ENCODE assay signal across 24 cellular contexts in the genomic region with DNA sequence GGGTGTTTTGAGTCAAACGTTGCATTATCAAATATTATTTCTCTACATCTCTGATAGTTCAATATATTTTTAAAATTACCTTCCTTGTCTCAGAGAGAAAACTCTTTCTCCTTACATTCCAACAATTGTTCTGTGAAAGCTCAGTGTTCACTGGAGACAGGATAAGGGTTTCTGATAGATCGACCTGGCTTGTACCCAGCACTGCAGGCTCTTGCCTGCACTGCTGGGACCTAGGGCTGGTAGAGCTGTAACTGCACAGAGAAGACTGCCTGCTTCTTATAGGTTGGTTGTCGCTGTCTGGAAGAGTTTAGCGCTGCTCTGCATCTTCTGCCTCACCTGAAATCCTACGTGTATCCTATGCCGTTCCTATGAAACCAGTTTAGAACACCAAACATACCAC.
"Had no signal": no experiment of that assay in that cellular context is flagged by ENCODE, and none has a peak within 500 bp of the region (broad histone marks: within the 10 kb centered on the region; RNA-seq: fewer than 3 reads in every experiment).

No MANE protein-coding gene starts in this region.

- H3K9me3 ChIP-seq: body of pancreas, colonic mucosa had no signal

- H3K27me3 ChIP-seq: body of pancreas, colonic mucosa, gastroesophageal sphincter, neural progenitor cell, stomach, tibial nerve had no signal

- H3K27me3 Mint-ChIP-seq: activated naive CD4-positive, alpha-beta T cell treated with anti-CD3 and anti-CD28 coated beads, Interleukin-2, amount 10 ng/mL, durations not matched to agents 7 days and 5 days had no signal

- DNase-seq: activated CD4-positive, alpha-beta memory T cell treated with anti-CD3 and anti-CD28 coated beads for 36 hours; activated CD4-positive, alpha-beta T cell treated with anti-CD3 and anti-CD28 coated beads for 48 hours; activated CD8-positive, alpha-beta memory T cell treated with anti-CD3 and anti-CD28 coated beads, Interleukin-2, amount 50 U/mL, for 48 hours; activated gamma-delta T cell; activated naive CD4-positive, alpha-beta T cell treated with anti-CD3 and anti-CD28 coated beads, Interleukin-2, amount 10 ng/mL, durations not matched to agents 7 days and 5 days; activated T-cell treated with anti-CD3 and anti-CD28 coated beads, Interleukin-2, amount 50 U/mL, for 24 hours; body of pancreas; cerebellar nuclear complex; colonic mucosa; dorsolateral prefrontal cortex; effector memory CD4-positive, alpha-beta T cell; hippocampal formation; left cardiac atrium; left ventricle myocardium superior; natural killer cell; occipital lobe; right cardiac atrium; stimulated activated CD4-positive, alpha-beta T cell treated with anti-CD3 and anti-CD28 coated beads, Interleukin-15, amount 100 ng/mL, for 24 hours; stimulated activated CD4-positive, alpha-beta T cell treated with anti-CD3 and anti-CD28 coated beads, Interleukin-2, amount 100 ng/mL, for 24 hours; stimulated activated naive B cell treated with anti-CD40 and anti-IgM and Interleukin-4, amounts not matched to agents 10 μg/mL and 1 μg/mL and 100 μg/mL, for 72 hours; stomach had no signal

- H2AFZ ChIP-seq: neural progenitor cell had no signal

- H3K4me3 ChIP-seq: body of pancreas, colonic mucosa, dorsolateral prefrontal cortex, gastroesophageal sphincter, neural progenitor cell, stomach, tibial nerve had no signal

- H3K36me3 ChIP-seq: colonic mucosa, gastroesophageal sphincter, neural progenitor cell, stomach, tibial nerve had no signal

- H3K4me1 Mint-ChIP-seq: activated naive CD4-positive, alpha-beta T cell treated with anti-CD3 and anti-CD28 coated beads, Interleukin-2, amount 10 ng/mL, durations not matched to agents 7 days and 5 days; natural killer cell; stimulated activated naive B cell treated with anti-CD40 and anti-IgM and Interleukin-4, amounts not matched to agents 10 μg/mL and 1 μg/mL and 100 μg/mL, for 72 hours had no signal

- H3K4me3 Mint-ChIP-seq: activated CD4-positive, alpha-beta memory T cell treated with anti-CD3 and anti-CD28 coated beads for 36 hours; activated naive CD4-positive, alpha-beta T cell treated with anti-CD3 and anti-CD28 coated beads, Interleukin-2, amount 10 ng/mL, durations not matched to agents 7 days and 5 days; activated T-cell treated with anti-CD3 and anti-CD28 coated beads, Interleukin-2, amount 50 U/mL, for 24 hours; natural killer cell; neural progenitor cell; stimulated activated naive B cell treated with anti-CD40 and anti-IgM and Interleukin-4, amounts not matched to agents 10 μg/mL and 1 μg/mL and 100 μg/mL, for 72 hours had no signal

- H3K4me1 ChIP-seq: body of pancreas, colonic mucosa, gastroesophageal sphincter, neural progenitor cell, stomach, tibial nerve had no signal

- H3K27ac Mint-ChIP-seq: activated CD4-positive, alpha-beta memory T cell treated with anti-CD3 and anti-CD28 coated beads for 36 hours; activated naive CD4-positive, alpha-beta T cell treated with anti-CD3 and anti-CD28 coated beads, Interleukin-2, amount 10 ng/mL, durations not matched to agents 7 days and 5 days; activated T-cell treated with anti-CD3 and anti-CD28 coated beads, Interleukin-2, amount 50 U/mL, for 24 hours; natural killer cell; neural progenitor cell; stimulated activated naive B cell treated with anti-CD40 and anti-IgM and Interleukin-4, amounts not matched to agents 10 μg/mL and 1 μg/mL and 100 μg/mL, for 72 hours had no signal

- H3K9me3 Mint-ChIP-seq: activated CD4-positive, alpha-beta memory T cell treated with anti-CD3 and anti-CD28 coated beads for 36 hours; activated naive CD4-positive, alpha-beta T cell treated with anti-CD3 and anti-CD28 coated beads, Interleukin-2, amount 10 ng/mL, durations not matched to agents 7 days and 5 days; activated T-cell treated with anti-CD3 and anti-CD28 coated beads, Interleukin-2, amount 50 U/mL, for 24 hours; stimulated activated naive B cell treated with anti-CD40 and anti-IgM and Interleukin-4, amounts not matched to agents 10 μg/mL and 1 μg/mL and 100 μg/mL, for 72 hours had no signal

- H3K27ac ChIP-seq: body of pancreas, colonic mucosa, dorsolateral prefrontal cortex, gastroesophageal sphincter, neural progenitor cell, stomach, tibial nerve had no signal

- H3K36me3 Mint-ChIP-seq: activated CD4-positive, alpha-beta memory T cell treated with anti-CD3 and anti-CD28 coated beads for 36 hours; activated naive CD4-positive, alpha-beta T cell treated with anti-CD3 and anti-CD28 coated beads, Interleukin-2, amount 10 ng/mL, durations not matched to agents 7 days and 5 days; natural killer cell; neural progenitor cell; stimulated activated naive B cell treated with anti-CD40 and anti-IgM and Interleukin-4, amounts not matched to agents 10 μg/mL and 1 μg/mL and 100 μg/mL, for 72 hours had no signal

- ATAC-seq: body of pancreas; gastroesophageal sphincter; left cardiac atrium; left ventricle myocardium superior; natural killer cell; right cardiac atrium; stimulated activated naive B cell treated with anti-CD40 and anti-IgM and Interleukin-4, amounts not matched to agents 10 μg/mL and 1 μg/mL and 100 μg/mL, for 72 hours had no signal

- H3K4me2 ChIP-seq: neural progenitor cell had no signal
